32 cellular contexts compared by ENCODE assay signal in the genomic region with DNA sequence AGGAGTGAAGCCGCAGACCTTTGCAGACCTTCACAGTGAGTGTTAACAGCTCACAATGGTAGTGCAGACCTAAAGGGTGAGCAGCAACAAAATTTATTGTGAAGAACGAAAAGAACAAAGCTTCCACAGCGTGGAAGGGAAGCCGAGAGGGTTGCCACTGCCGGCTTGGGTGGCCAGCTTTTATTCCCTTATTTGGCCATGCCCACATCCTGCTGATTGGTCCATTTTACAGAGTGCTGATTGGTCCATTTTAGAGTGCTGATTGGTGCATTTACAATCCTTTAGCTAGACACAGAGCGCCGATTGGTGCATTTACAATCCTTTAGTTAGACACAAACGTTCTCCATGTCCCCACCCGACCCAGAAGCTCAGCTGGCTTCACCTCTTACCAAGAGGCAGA.
"Had no signal": no experiment of that assay in that cellular context is flagged by ENCODE, and none has a peak within 500 bp of the region (broad histone marks: within the 10 kb centered on the region; RNA-seq: fewer than 3 reads in every experiment).

No MANE protein-coding gene starts in this region.

- H3K36me3 Mint-ChIP-seq: activated naive CD4-positive, alpha-beta T cell treated with anti-CD3 and anti-CD28 coated beads, Interleukin-2, amount 10 ng/mL, durations not matched to agents 7 days and 5 days; activated naive CD4-positive, alpha-beta T cell treated with anti-CD3 and anti-CD28 coated beads, Interleukin-2, amount 50 U/mL, for 72 hours; activated naive CD8-positive, alpha-beta T cell treated with anti-CD3 and anti-CD28 coated beads, Interleukin-2, amount 10 ng/mL, durations not matched to agents 7 days and 5 days; T-cell had no signal

- FAIRE-seq: astrocyte, bronchial epithelial cell had no signal

- H3K4me1 Mint-ChIP-seq: central memory CD8-positive, alpha-beta T cell had no signal

- H3K27me3 Mint-ChIP-seq: activated CD4-positive, alpha-beta memory T cell treated with anti-CD3 and anti-CD28 coated beads, Interleukin-2, amount 10 ng/mL, durations not matched to agents 7 days and 5 days; activated T-cell treated with anti-CD3 and anti-CD28 coated beads, Interleukin-2, amount 50 U/mL, for 24 hours; central memory CD8-positive, alpha-beta T cell; effector memory CD8-positive, alpha-beta T cell; T-cell had no signal

- H3K4me3 ChIP-seq: esophagus muscularis mucosa, gastrocnemius medialis had no signal

- H3K9me3 ChIP-seq: esophagus muscularis mucosa, gastrocnemius medialis had no signal

- ATAC-seq: activated naive CD4-positive, alpha-beta T cell treated with anti-CD3 and anti-CD28 coated beads, Interleukin-2, amount 50 U/mL, for 72 hours; activated T-cell treated with anti-CD3 and anti-CD28 coated beads, Interleukin-2, amount 50 U/mL, for 72 hours; effector memory CD8-positive, alpha-beta T cell; foreskin keratinocyte; gastrocnemius medialis; T-cell had no signal

- H3K27me3 ChIP-seq: brain microvascular endothelial cell, esophagus muscularis mucosa, foreskin keratinocyte, gastrocnemius medialis had no signal

- H3K36me3 ChIP-seq: brain microvascular endothelial cell, esophagus muscularis mucosa, gastrocnemius medialis had no signal

- H3K4me1 ChIP-seq: foreskin keratinocyte had no signal

- DNase-seq: activated CD4-positive, alpha-beta memory T cell treated with anti-CD3 and anti-CD28 coated beads, Interleukin-2, amount 10 ng/mL, durations not matched to agents 7 days and 5 days; activated CD4-positive, alpha-beta T cell treated with anti-CD3 and anti-CD28 coated beads for 1 hour; activated CD4-positive, alpha-beta T cell treated with anti-CD3 and anti-CD28 coated beads for 4 hours; activated CD4-positive, alpha-beta T cell treated with anti-CD3 and anti-CD28 coated beads, Interleukin-2, amount 10 ng/mL, durations not matched to agents 7 days and 5 days; activated CD4-positive, alpha-beta T cell treated with anti-CD3 and anti-CD28 coated beads, Interleukin-2, amount 50 U/mL, for 4 hours; activated CD8-positive, alpha-beta memory T cell treated with anti-CD3 and anti-CD28 coated beads, Interleukin-2, amount 50 U/mL, for 48 hours; activated gamma-delta T cell; activated naive CD4-positive, alpha-beta T cell; activated naive CD4-positive, alpha-beta T cell treated with anti-CD3 and anti-CD28 coated beads, Interleukin-2, amount 10 ng/mL, durations not matched to agents 7 days and 5 days; activated naive CD8-positive, alpha-beta T cell treated with anti-CD3 and anti-CD28 coated beads, Interleukin-2, amount 10 ng/mL, durations not matched to agents 7 days and 5 days; activated T-cell treated with anti-CD3 and anti-CD28 coated beads for 4 hours; activated T-cell treated with anti-CD3 and anti-CD28 coated beads, Interleukin-2, amount 50 U/mL, for 24 hours; activated T-cell treated with anti-CD3 and anti-CD28 coated beads, Interleukin-2, amount 50 U/mL, for 72 hours; brain microvascular endothelial cell; cortex of kidney; dermis blood vessel endothelial cell; effector CD4-positive, alpha-beta T cell; effector memory CD8-positive, alpha-beta T cell; erythroblast; foreskin keratinocyte; gastrocnemius medialis; glutamatergic neuron; SW 1271; T-cell; T1000 had no signal

- H3K4me3 Mint-ChIP-seq: activated CD4-positive, alpha-beta memory T cell treated with anti-CD3 and anti-CD28 coated beads, Interleukin-2, amount 10 ng/mL, durations not matched to agents 7 days and 5 days; activated CD4-positive, alpha-beta T cell treated with anti-CD3 and anti-CD28 coated beads, Interleukin-2, amount 10 ng/mL, durations not matched to agents 7 days and 5 days; activated naive CD4-positive, alpha-beta T cell treated with anti-CD3 and anti-CD28 coated beads, Interleukin-2, amount 10 ng/mL, durations not matched to agents 7 days and 5 days; activated naive CD8-positive, alpha-beta T cell treated with anti-CD3 and anti-CD28 coated beads, Interleukin-2, amount 10 ng/mL, durations not matched to agents 7 days and 5 days; activated T-cell treated with anti-CD3 and anti-CD28 coated beads, Interleukin-2, amount 50 U/mL, for 24 hours; activated T-cell treated with anti-CD3 and anti-CD28 coated beads, Interleukin-2, amount 50 U/mL, for 72 hours; central memory CD8-positive, alpha-beta T cell; effector memory CD8-positive, alpha-beta T cell; T-cell; T-helper 1 cell treated with Interleukin-12 subunit alpha and Interleukin-12 subunit beta and Interleukin-4 antibody, amounts not matched to agents 30 μg/mL and 1 μg/mL, for 36 hours; T-helper 2 cell treated with Interferon-gamma antibody and Interleukin-4, amounts not matched to agents 5 μg/mL and 100 μg/mL, for 36 hours had no signal

- H3K27ac ChIP-seq: brain microvascular endothelial cell, esophagus muscularis mucosa, foreskin keratinocyte, gastrocnemius medialis had no signal

- H3K27ac Mint-ChIP-seq: activated CD4-positive, alpha-beta memory T cell treated with anti-CD3 and anti-CD28 coated beads, Interleukin-2, amount 10 ng/mL, durations not matched to agents 7 days and 5 days; activated CD4-positive, alpha-beta T cell treated with anti-CD3 and anti-CD28 coated beads, Interleukin-2, amount 10 ng/mL, durations not matched to agents 7 days and 5 days; activated naive CD4-positive, alpha-beta T cell treated with anti-CD3 and anti-CD28 coated beads, Interleukin-2, amount 10 ng/mL, durations not matched to agents 7 days and 5 days; activated naive CD4-positive, alpha-beta T cell treated with anti-CD3 and anti-CD28 coated beads, Interleukin-2, amount 50 U/mL, for 72 hours; activated naive CD8-positive, alpha-beta T cell treated with anti-CD3 and anti-CD28 coated beads, Interleukin-2, amount 10 ng/mL, durations not matched to agents 7 days and 5 days; activated T-cell treated with anti-CD3 and anti-CD28 coated beads, Interleukin-2, amount 50 U/mL, for 24 hours; activated T-cell treated with anti-CD3 and anti-CD28 coated beads, Interleukin-2, amount 50 U/mL, for 72 hours; effector memory CD8-positive, alpha-beta T cell; T-cell; T-helper 1 cell treated with Interleukin-12 subunit alpha and Interleukin-12 subunit beta and Interleukin-4 antibody, amounts not matched to agents 30 μg/mL and 1 μg/mL, for 36 hours; T-helper 2 cell treated with Interferon-gamma antibody and Interleukin-4, amounts not matched to agents 5 μg/mL and 100 μg/mL, for 36 hours had no signal
